Comparison of ENCODE assay signal across 6 cellular contexts in the genomic region with DNA sequence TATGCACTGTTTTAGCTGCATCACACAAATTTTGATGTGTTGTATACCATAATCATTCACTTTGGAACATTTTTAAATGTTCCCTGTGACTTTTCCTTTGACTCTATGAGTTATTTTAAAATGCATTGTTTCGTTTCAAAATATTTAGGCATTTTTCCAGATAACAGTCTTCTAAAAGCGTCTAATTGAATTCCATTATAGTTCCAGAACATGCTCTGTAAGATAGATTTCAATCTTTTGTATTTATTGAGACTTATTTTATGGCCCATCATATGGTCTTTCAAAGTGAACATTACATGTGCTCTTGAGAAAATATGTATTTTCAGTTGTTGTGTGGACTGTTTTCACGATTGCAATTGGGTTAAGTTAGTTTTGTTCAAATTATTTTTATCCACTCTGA.
"Had no signal": no experiment of that assay in that cellular context is flagged by ENCODE, and none has a peak within 500 bp of the region (broad histone marks: within the 10 kb centered on the region; RNA-seq: fewer than 3 reads in every experiment).

No MANE protein-coding gene starts in this region.

- H3K27me3 Mint-ChIP-seq: IgD-negative memory B cell had no signal

- ATAC-seq: K562 had no signal

- FAIRE-seq: HTR-8/SVneo, K562 had no signal

- H3K27ac Mint-ChIP-seq: IgD-negative memory B cell had no signal

- H3K4me3 Mint-ChIP-seq: IgD-negative memory B cell had no signal

- DNase-seq: IMR-90, KBM-7 had no signal

- H3K27ac ChIP-seq: HL-60 had no signal

- H3K4me3 ChIP-seq: K562 had no signal
